In the genomic region with DNA sequence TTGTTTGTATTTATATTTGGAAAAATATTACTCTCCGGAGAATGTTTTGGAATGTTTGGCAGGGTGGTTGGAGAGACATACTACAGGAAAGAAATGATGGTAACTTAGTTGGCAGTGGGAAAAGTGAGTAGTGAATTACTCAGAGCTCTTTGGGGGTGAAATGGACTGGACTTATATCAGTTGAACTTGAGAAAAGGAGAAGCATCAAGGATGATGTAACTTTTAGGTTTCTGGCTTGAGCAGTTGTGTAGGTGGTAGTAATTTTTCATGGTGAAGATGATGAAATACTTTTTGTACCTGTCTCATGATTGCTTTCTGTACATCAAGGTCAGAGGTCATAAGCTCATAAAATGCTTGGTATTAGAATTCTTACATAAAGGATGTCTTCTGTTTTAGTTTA, we compare ENCODE assay signal across 15 cellular contexts.
A peak's percentile ranks its signal among the peaks of the same experiment; 100 is the strongest.
DNase-seq lines count a peak whose midpoint lies in the region; ATAC-seq lines count a peak whose summit lies in the region.
"Had no signal": no experiment of that assay in that cellular context is flagged by ENCODE, and none has a peak within 500 bp of the region (broad histone marks: within the 10 kb centered on the region; RNA-seq: fewer than 3 reads in every experiment).

No MANE protein-coding gene starts in this region.

- no peaks in the 10 kb centered on the region for H3K27me3 ChIP-seq in adipocyte (replicated peaks; ENCODE audit: control insufficient read depth, insufficient read depth, low read length)
- H3K27me3 ChIP-seq: brain microvascular endothelial cell, sigmoid colon, upper lobe of left lung had no signal

- no peaks in the 10 kb centered on the region for H3K36me3 Mint-ChIP-seq in stimulated activated memory B cell treated with anti-CD40 and anti-IgM and Interleukin-4, amounts not matched to agents 10 μg/mL and 1 μg/mL and 100 μg/mL, for 72 hours

- peaks cover 18% of the 10 kb centered on the region for H3K4me1 ChIP-seq in adipocyte (ENCODE audit: control insufficient read depth, insufficient read depth, low read length)
- H3K4me1 ChIP-seq: upper lobe of left lung had no signal

- no peak overlapping the region for H3K4me3 ChIP-seq in adipocyte (ENCODE audit: low read length)
- H3K4me3 ChIP-seq: sigmoid colon, upper lobe of left lung had no signal

- no peak overlapping the region for H3K9ac ChIP-seq in adipocyte (ENCODE audit: low read length)

- H3K36me3 ChIP-seq in adipocyte (ENCODE audit: control insufficient read depth, insufficient read depth, low read length, severe bottlenecking): no peaks in the 10 kb centered on the region
- H3K36me3 ChIP-seq: brain microvascular endothelial cell, sigmoid colon, upper lobe of left lung had no signal

- no peaks in the 10 kb centered on the region for H3K9me3 Mint-ChIP-seq in stimulated activated memory B cell treated with anti-CD40 and anti-IgM and Interleukin-4, amounts not matched to agents 10 μg/mL and 1 μg/mL and 100 μg/mL, for 72 hours

- no peaks in the 10 kb centered on the region for H3K27me3 Mint-ChIP-seq in stimulated activated memory B cell treated with anti-CD40 and anti-IgM and Interleukin-4, amounts not matched to agents 10 μg/mL and 1 μg/mL and 100 μg/mL, for 72 hours

- no peaks in the 10 kb centered on the region for H3K9me3 ChIP-seq in adipocyte (ENCODE audit: control insufficient read depth, low read length)
- H3K9me3 ChIP-seq: sigmoid colon, upper lobe of left lung had no signal

- H3K4me3 Mint-ChIP-seq in stimulated activated memory B cell treated with anti-CD40 and anti-IgM and Interleukin-4, amounts not matched to agents 10 μg/mL and 1 μg/mL and 100 μg/mL, for 72 hours: no peak overlapping the region

- DNase-seq in AG20443 (ENCODE audit: low spot score) (peak; percentile 65), adipocyte (ENCODE audit: low read depth) (peak; percentile 45), iris pigment epithelial cell (ENCODE audit: low read depth) (peak; percentile 18), pons (ENCODE audit: low spot score) (no peak), NCI-H82 treated with DMSO at 0.1 percent for 48 hours (lab: John Stamatoyannopoulos, UW; ENCODE audit: unreplicated experiment) (no peak), medulla oblongata (ENCODE audit: extremely low spot score) (no peak)
- DNase-seq: activated CD8-positive, alpha-beta memory T cell treated with anti-CD3 and anti-CD28 coated beads for 24 hours; activated gamma-delta T cell; brain microvascular endothelial cell; mesenchymal stem cell; NCI-H1092 treated with DMSO at 0.1 percent for 48 hours; sigmoid colon; upper lobe of left lung had no signal

- no peak overlapping the region for H3K27ac Mint-ChIP-seq in stimulated activated memory B cell treated with anti-CD40 and anti-IgM and Interleukin-4, amounts not matched to agents 10 μg/mL and 1 μg/mL and 100 μg/mL, for 72 hours

- peaks cover 6% of the 10 kb centered on the region for H3K4me1 Mint-ChIP-seq in stimulated activated memory B cell treated with anti-CD40 and anti-IgM and Interleukin-4, amounts not matched to agents 10 μg/mL and 1 μg/mL and 100 μg/mL, for 72 hours

- peak; percentile 50 for ATAC-seq in HG02759 (IDR thresholded peaks at IDR 0.05; ENCODE audit: unreplicated experiment)
- ATAC-seq in stimulated activated memory B cell treated with anti-CD40 and anti-IgM and Interleukin-4, amounts not matched to agents 10 μg/mL and 1 μg/mL and 100 μg/mL, for 72 hours: no peak

Comparison
In these comparisons a context has a peak if more than half of its experiments do, and no peak if none do; other contexts are left out.
1. DNase-seq: peak in AG20443 (single experiment), adipocyte (single experiment) and iris pigment epithelial cell (single experiment); none in pons (single experiment), NCI-H82 treated with DMSO at 0.1 percent for 48 hours (single experiment) and medulla oblongata (single experiment).